27 cellular contexts compared by ENCODE assay signal in genomic region chr7:49400891-49401550, GRCh38.
DNase-seq lines count a peak whose midpoint lies in the region; ATAC-seq and TF ChIP-seq lines count a peak whose summit lies in the region.
"Had no signal": no experiment of that assay in that cellular context is flagged by ENCODE, and none has a peak within 500 bp of the region (broad histone marks: within the 10 kb centered on the region; RNA-seq: fewer than 3 reads in every experiment).

No MANE protein-coding gene starts in this region.

- BruUV-seq in Calu3 (replicated peaks; lab: Mats Ljungman, UMichigan): no TSS peak

- POLR2A ChIA-PET in RWPE1 (lab: Yijun Ruan, JAX; ENCODE audit: low non-redundant PET): no interaction called here

- intact Hi-C loops in Calu3 (cut with micrococcal nuclease; ENCODE audit: unreplicated experiment): no loop called here

- H3K27ac ChIP-seq in RWPE1: no peak overlapping the region
- H3K27ac ChIP-seq: A549, heart right ventricle had no signal

- no peak overlapping the region for H3K4me3 ChIP-seq in fibroblast of mammary gland (ENCODE audit: control insufficient read depth, low read depth, low read length)
- H3K4me3 ChIP-seq: A549, HAP-1, heart right ventricle had no signal

- TF ChIP-seq CTCF in RWPE1 (conservative IDR thresholded peaks at IDR 0.05; ENCODE audit: low read depth): no peak
- no peak for TF ChIP-seq CTCF in fibroblast of mammary gland (conservative IDR thresholded peaks at IDR 0.05; ENCODE audit: control insufficient read depth, insufficient read depth, low read depth, low read length)
- no peak for TF ChIP-seq CTCF in Calu3 (IDR thresholded peaks at IDR 0.05; ENCODE audit: unreplicated experiment)

- DNase-seq in ACHN (peak; percentile 36), HPDE6-E6E7 (ENCODE audit: extremely low spot score) (peak; percentile 39), RWPE1 (ENCODE audit: low spot score) (peak; percentile 34), fibroblast of mammary gland (ENCODE audit: low read depth) (peak; percentile 4), NCI-H1092 treated with DMSO at 0.1 percent for 48 hours (lab: John Stamatoyannopoulos, UW) (no peak), Calu3 (no peak)
- DNase-seq in effector CD4-positive, alpha-beta T cell: no peak
- DNase-seq: activated CD4-positive, alpha-beta T cell treated with anti-CD3 and anti-CD28 coated beads for 4 hours; activated naive CD4-positive, alpha-beta T cell treated with anti-CD3 and anti-CD28 coated beads, Interleukin-2, amount 10 ng/mL, durations not matched to agents 7 days and 5 days; activated T-cell treated with anti-CD3 and anti-CD28 coated beads, Interleukin-2, amount 50 U/mL, for 72 hours; BE2C; dermis blood vessel endothelial cell; DMS53; GF-D8; heart right ventricle; mesendoderm; NCI-H1417; NCI-H510A; NK-92 treated with Interleukin-12 subunit alpha and Interleukin-12 subunit beta, amount 100 ng/mL, for 24 hours; SK-N-SH; T-helper 17 cell had no signal

- CTCF ChIA-PET in RWPE1 (lab: Yijun Ruan, JAX) (interaction anchor here (0.6 kb wide), 1 partner anchor 455 kb away, joined by 4 read pairs; no protein-coding TSS in a partner anchor), Calu3 (lab: Charles Lee) (interaction anchor here (0.7 kb wide), 1 partner anchor 9 kb away, joined by 4 read pairs; no protein-coding TSS in a partner anchor)

- H3K27ac Mint-ChIP-seq in Calu3 (ENCODE audit: unreplicated experiment): no peak overlapping the region
- H3K27ac Mint-ChIP-seq: activated naive CD4-positive, alpha-beta T cell treated with anti-CD3 and anti-CD28 coated beads, Interleukin-2, amount 10 ng/mL, durations not matched to agents 7 days and 5 days; activated T-cell treated with anti-CD3 and anti-CD28 coated beads, Interleukin-2, amount 50 U/mL, for 72 hours; T-helper 17 cell had no signal

- in situ Hi-C loops in ACHN (cut with HindIII; ENCODE audit: low pct_ligation_motif_present, low pct_unique_long_range_greater_than_20kb, low sequenced_read_pairs): no loop called here

- ATAC-seq in GM18858 (IDR thresholded peaks at IDR 0.05; ENCODE audit: unreplicated experiment): no peak
- ATAC-seq: A549; activated T-cell treated with anti-CD3 and anti-CD28 coated beads, Interleukin-2, amount 50 U/mL, for 72 hours; heart right ventricle; HepG2; left lobe of liver; Panc1; T-helper 17 cell had no signal

- H3K4me3 Mint-ChIP-seq in Calu3 (ENCODE audit: low read depth, unreplicated experiment): no peak overlapping the region
- H3K4me3 Mint-ChIP-seq: activated naive CD4-positive, alpha-beta T cell treated with anti-CD3 and anti-CD28 coated beads, Interleukin-2, amount 10 ng/mL, durations not matched to agents 7 days and 5 days; activated T-cell treated with anti-CD3 and anti-CD28 coated beads, Interleukin-2, amount 50 U/mL, for 72 hours; T-helper 17 cell had no signal

- H3K9me3 Mint-ChIP-seq in Calu3 (ENCODE audit: low read depth, unreplicated experiment): peaks cover 17% of the 10 kb centered on the region

- H3K27me3 Mint-ChIP-seq in Calu3 (ENCODE audit: unreplicated experiment): no peaks in the 10 kb centered on the region
- H3K27me3 Mint-ChIP-seq: activated naive CD4-positive, alpha-beta T cell treated with anti-CD3 and anti-CD28 coated beads, Interleukin-2, amount 10 ng/mL, durations not matched to agents 7 days and 5 days; T-helper 17 cell had no signal

- H3K4me1 Mint-ChIP-seq in Calu3 (ENCODE audit: low read depth, unreplicated experiment): no peaks in the 10 kb centered on the region
- H3K4me1 Mint-ChIP-seq: activated naive CD4-positive, alpha-beta T cell treated with anti-CD3 and anti-CD28 coated beads, Interleukin-2, amount 10 ng/mL, durations not matched to agents 7 days and 5 days; T-helper 17 cell had no signal

- H3K36me3 Mint-ChIP-seq in Calu3 (ENCODE audit: insufficient read depth, unreplicated experiment): no peaks in the 10 kb centered on the region
- H3K36me3 Mint-ChIP-seq: activated naive CD4-positive, alpha-beta T cell treated with anti-CD3 and anti-CD28 coated beads, Interleukin-2, amount 10 ng/mL, durations not matched to agents 7 days and 5 days had no signal

Comparison
In these comparisons a context has a peak if more than half of its experiments do, and no peak if none do; other contexts are left out.
1. DNase-seq: peak in ACHN (single experiment), HPDE6-E6E7 (single experiment), RWPE1 (single experiment) and fibroblast of mammary gland (single experiment); none in NCI-H1092 treated with DMSO at 0.1 percent for 48 hours (single experiment), effector CD4-positive, alpha-beta T cell (single experiment) and Calu3 (single experiment).